1 cellular context compared by ENCODE assay signal in genomic region chr13:49247722-49248432, GRCh38.
TF ChIP-seq lines count a peak whose summit lies in the region.

Gene CDADC1, plus strand, starts transcription at chr13:49247925. Its CDS starts 113 bp downstream, at chr13:49248038.

TF ChIP-seq in HepG2, 621 proteins besides CTCF, POLR2A, EP300 and RAD21 (continued from another document):
- TF ChIP-seq, protein P1, sequence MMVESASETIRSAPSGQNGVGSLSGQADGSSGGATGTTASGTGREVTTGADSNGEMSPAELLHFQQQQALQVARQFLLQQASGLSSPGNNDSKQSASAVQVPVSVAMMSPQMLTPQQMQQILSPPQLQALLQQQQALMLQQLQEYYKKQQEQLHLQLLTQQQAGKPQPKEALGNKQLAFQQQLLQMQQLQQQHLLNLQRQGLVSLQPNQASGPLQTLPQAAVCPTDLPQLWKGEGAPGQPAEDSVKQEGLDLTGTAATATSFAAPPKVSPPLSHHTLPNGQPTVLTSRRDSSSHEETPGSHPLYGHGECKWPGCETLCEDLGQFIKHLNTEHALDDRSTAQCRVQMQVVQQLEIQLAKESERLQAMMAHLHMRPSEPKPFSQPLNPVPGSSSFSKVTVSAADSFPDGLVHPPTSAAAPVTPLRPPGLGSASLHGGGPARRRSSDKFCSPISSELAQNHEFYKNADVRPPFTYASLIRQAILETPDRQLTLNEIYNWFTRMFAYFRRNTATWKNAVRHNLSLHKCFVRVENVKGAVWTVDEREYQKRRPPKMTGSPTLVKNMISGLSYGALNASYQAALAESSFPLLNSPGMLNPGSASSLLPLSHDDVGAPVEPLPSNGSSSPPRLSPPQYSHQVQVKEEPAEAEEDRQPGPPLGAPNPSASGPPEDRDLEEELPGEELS (CRISPR knock-in tag; IDR thresholded peaks at IDR 0.05): no peak
- 0 out of 2 replicates have a peak, but pooled peaks have one; percentile 52 for TF ChIP-seq KDM4B (CRISPR knock-in tag; IDR thresholded peaks at IDR 0.05)
- 0 out of 2 replicates have a peak, but pooled peaks have one; percentile 50 for TF ChIP-seq SAFB2 (CRISPR knock-in tag; IDR thresholded peaks at IDR 0.05; ENCODE audit: borderline replicate concordance, low read depth)
- no peak for TF ChIP-seq MTERF4 (CRISPR knock-in tag; IDR thresholded peaks at IDR 0.05)
- TF ChIP-seq RFX3 (CRISPR knock-in tag; IDR thresholded peaks at IDR 0.05): peak; percentile 79
- peak; percentile 53; the same call in 1 of the 2 replicates for TF ChIP-seq CEBPG (CRISPR knock-in tag; IDR thresholded peaks at IDR 0.05)
- TF ChIP-seq ZBTB25 (CRISPR knock-in tag; IDR thresholded peaks at IDR 0.05): 0 out of 2 replicates have a peak, but pooled peaks have one; percentile 29
- 0 out of 2 replicates have a peak, but pooled peaks have one; percentile 16 for TF ChIP-seq ZNF761 (CRISPR knock-in tag; conservative IDR thresholded peaks at IDR 0.05)
- peak; percentile 60; the same call in 1 of the 2 replicates for TF ChIP-seq CBX5 (CRISPR knock-in tag; IDR thresholded peaks at IDR 0.05; ENCODE audit: borderline replicate concordance)
- TF ChIP-seq ZNF629 (CRISPR knock-in tag; conservative IDR thresholded peaks at IDR 0.05): no peak
- TF ChIP-seq, protein P2, sequence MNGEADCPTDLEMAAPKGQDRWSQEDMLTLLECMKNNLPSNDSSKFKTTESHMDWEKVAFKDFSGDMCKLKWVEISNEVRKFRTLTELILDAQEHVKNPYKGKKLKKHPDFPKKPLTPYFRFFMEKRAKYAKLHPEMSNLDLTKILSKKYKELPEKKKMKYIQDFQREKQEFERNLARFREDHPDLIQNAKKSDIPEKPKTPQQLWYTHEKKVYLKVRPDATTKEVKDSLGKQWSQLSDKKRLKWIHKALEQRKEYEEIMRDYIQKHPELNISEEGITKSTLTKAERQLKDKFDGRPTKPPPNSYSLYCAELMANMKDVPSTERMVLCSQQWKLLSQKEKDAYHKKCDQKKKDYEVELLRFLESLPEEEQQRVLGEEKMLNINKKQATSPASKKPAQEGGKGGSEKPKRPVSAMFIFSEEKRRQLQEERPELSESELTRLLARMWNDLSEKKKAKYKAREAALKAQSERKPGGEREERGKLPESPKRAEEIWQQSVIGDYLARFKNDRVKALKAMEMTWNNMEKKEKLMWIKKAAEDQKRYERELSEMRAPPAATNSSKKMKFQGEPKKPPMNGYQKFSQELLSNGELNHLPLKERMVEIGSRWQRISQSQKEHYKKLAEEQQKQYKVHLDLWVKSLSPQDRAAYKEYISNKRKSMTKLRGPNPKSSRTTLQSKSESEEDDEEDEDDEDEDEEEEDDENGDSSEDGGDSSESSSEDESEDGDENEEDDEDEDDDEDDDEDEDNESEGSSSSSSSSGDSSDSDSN (CRISPR knock-in tag; IDR thresholded peaks at IDR 0.05): 0 out of 2 replicates have a peak, but pooled peaks have one; percentile 32
- no peak for TF ChIP-seq PBX3 (CRISPR knock-in tag; IDR thresholded peaks at IDR 0.05; ENCODE audit: borderline replicate concordance)
- TF ChIP-seq, protein P3, sequence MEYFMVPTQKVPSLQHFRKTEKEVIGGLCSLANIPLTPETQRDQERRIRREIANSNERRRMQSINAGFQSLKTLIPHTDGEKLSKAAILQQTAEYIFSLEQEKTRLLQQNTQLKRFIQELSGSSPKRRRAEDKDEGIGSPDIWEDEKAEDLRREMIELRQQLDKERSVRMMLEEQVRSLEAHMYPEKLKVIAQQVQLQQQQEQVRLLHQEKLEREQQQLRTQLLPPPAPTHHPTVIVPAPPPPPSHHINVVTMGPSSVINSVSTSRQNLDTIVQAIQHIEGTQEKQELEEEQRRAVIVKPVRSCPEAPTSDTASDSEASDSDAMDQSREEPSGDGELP (IDR thresholded peaks at IDR 0.05; ENCODE audit: borderline replicate concordance, low read depth): 0 out of 2 replicates have a peak, but pooled peaks have one; percentile 14
- TF ChIP-seq NFKB2 (CRISPR knock-in tag; IDR thresholded peaks at IDR 0.05; ENCODE audit: borderline replicate concordance): 0 out of 2 replicates have a peak, but pooled peaks have one; percentile 33
- TF ChIP-seq SIN3B (IDR thresholded peaks at IDR 0.05; ENCODE audit: low read length): 0 out of 2 replicates have a peak, but pooled peaks have one; percentile 42
- TF ChIP-seq HNF4G (IDR thresholded peaks at IDR 0.05; ENCODE audit: borderline replicate concordance, low read depth, low read length): no peak
- no peak for TF ChIP-seq HNF4G (CRISPR knock-in tag; IDR thresholded peaks at IDR 0.05; ENCODE audit: borderline replicate concordance, low read depth)
- no peak for TF ChIP-seq STAT5B (CRISPR knock-in tag; IDR thresholded peaks at IDR 0.05)
- no peak for TF ChIP-seq ATM (IDR thresholded peaks at IDR 0.05; ENCODE audit: borderline replicate concordance)
